Comparison of ENCODE assay signal across 21 cellular contexts in genomic region chr7:149729983-149730801, GRCh38. TPM values are rescaled to one million over a fixed set of nuclear protein-coding genes. Genes with fewer than 3 reads are reported as not detected.
DNase-seq lines count a peak whose midpoint lies in the region; ATAC-seq, FAIRE-seq and TF ChIP-seq lines count a peak whose summit lies in the region.
"Had no signal": no experiment of that assay in that cellular context is flagged by ENCODE, and none has a peak within 500 bp of the region (broad histone marks: within the 10 kb centered on the region; RNA-seq: fewer than 3 reads in every experiment).

No MANE protein-coding gene starts in this region.

- H3K36me3 ChIP-seq in bronchial epithelial cell (ENCODE audit: control insufficient read depth, insufficient read depth, low read length): peaks cover 30% of the 10 kb centered on the region

- no peaks in the 10 kb centered on the region for H3K36me3 Mint-ChIP-seq in natural killer cell treated with Interleukin-12 subunit alpha and Interleukin-12 subunit beta and Interleukin-15 and Interleukin-18, amount 100 ng/mL, for 72 hours
- H3K36me3 Mint-ChIP-seq in T-helper 2 cell treated with Interferon-gamma antibody and Interleukin-4, amounts not matched to agents 5 μg/mL and 100 μg/mL, for 36 hours (ENCODE audit: low read depth): no peaks in the 10 kb centered on the region

- no peak for DNase-seq in GM13977 (ENCODE audit: low spot score)
- DNase-seq in bronchial epithelial cell (ENCODE audit: low read depth): no peak
- peak; percentile 62 to 89 (median 84) for DNase-seq in right cardiac atrium
- peak; percentile 69 for DNase-seq in sciatic nerve (ENCODE audit: low spot score)
- DNase-seq in foreskin fibroblast: no peak
- DNase-seq in natural killer cell treated with Interleukin-12 subunit alpha and Interleukin-12 subunit beta and Interleukin-15 and Interleukin-18, amount 100 ng/mL, for 72 hours (ENCODE audit: low spot score): no peak
- no peak for DNase-seq in activated CD4-positive, alpha-beta T cell treated with anti-CD3 and anti-CD28 coated beads, Interleukin-2, amount 50 U/mL, for 4 hours
- DNase-seq in T-helper 2 cell treated with Interferon-gamma antibody and Interleukin-4, amounts not matched to agents 5 μg/mL and 100 μg/mL, for 36 hours (ENCODE audit: low spot score): no peak
- DNase-seq: activated naive CD4-positive, alpha-beta T cell treated with Interleukin-2 at 50 U/mL for 16 hours; Caco-2; esophagus squamous epithelium; H7; NCI-H1417; NCI-H446 treated with DMSO at 0.1 percent for 48 hours; stimulated activated CD4-positive, alpha-beta T cell treated with anti-CD3 and anti-CD28 coated beads, Interleukin-15, amount 100 ng/mL, for 24 hours; T-helper 17 cell had no signal

- H3K4me1 ChIP-seq in right cardiac atrium (ENCODE audit: control insufficient read depth, insufficient read depth, low read length): peaks cover 4% of the 10 kb centered on the region

- no peak overlapping the region for H3K4me3 Mint-ChIP-seq in natural killer cell treated with Interleukin-12 subunit alpha and Interleukin-12 subunit beta and Interleukin-15 and Interleukin-18, amount 100 ng/mL, for 72 hours
- no peak overlapping the region for H3K4me3 Mint-ChIP-seq in T-helper 2 cell treated with Interferon-gamma antibody and Interleukin-4, amounts not matched to agents 5 μg/mL and 100 μg/mL, for 36 hours
- H3K4me3 Mint-ChIP-seq: stimulated activated naive CD8-positive, alpha-beta T cell treated with anti-CD3 and anti-CD28 coated beads, Interleukin-15, Interleukin-2, amounts not matched to agents 100 ng/mL and 50 ng/mL, for 24 hours; T-helper 17 cell had no signal

- ATAC-seq in right cardiac atrium (peak; percentile 66 to 73), sciatic nerve (peak; percentile 33)
- no peak for ATAC-seq in natural killer cell treated with Interleukin-12 subunit alpha and Interleukin-12 subunit beta and Interleukin-15 and Interleukin-18, amount 100 ng/mL, for 72 hours
- ATAC-seq: left lobe of liver, T-helper 17 cell had no signal

- peak overlapping the region; percentile 54 for H3K27ac ChIP-seq in right cardiac atrium (ENCODE audit: low read length)
- H3K27ac ChIP-seq: esophagus squamous epithelium, hepatocyte, vagina had no signal

- intact Hi-C loops in right cardiac atrium (cut with DNase I) (no loop called here), sciatic nerve (cut with DNase I) (no loop called here)

- no peaks in the 10 kb centered on the region for H3K4me1 Mint-ChIP-seq in natural killer cell treated with Interleukin-12 subunit alpha and Interleukin-12 subunit beta and Interleukin-15 and Interleukin-18, amount 100 ng/mL, for 72 hours (ENCODE audit: low read depth in 2 of 2)
- H3K4me1 Mint-ChIP-seq in T-helper 2 cell treated with Interferon-gamma antibody and Interleukin-4, amounts not matched to agents 5 μg/mL and 100 μg/mL, for 36 hours (ENCODE audit: low read depth): no peaks in the 10 kb centered on the region

- 73% methylated on average over 28 of the region's 28 CpGs for WGBS in right cardiac atrium

- peak; percentile 52 for FAIRE-seq in bronchial epithelial cell (lab: Jason Lieb, UNC)

- H3K27ac Mint-ChIP-seq in natural killer cell treated with Interleukin-12 subunit alpha and Interleukin-12 subunit beta and Interleukin-15 and Interleukin-18, amount 100 ng/mL, for 72 hours: no peak overlapping the region
- no peak overlapping the region for H3K27ac Mint-ChIP-seq in T-helper 2 cell treated with Interferon-gamma antibody and Interleukin-4, amounts not matched to agents 5 μg/mL and 100 μg/mL, for 36 hours
- H3K27ac Mint-ChIP-seq: stimulated activated naive CD8-positive, alpha-beta T cell treated with anti-CD3 and anti-CD28 coated beads, Interleukin-15, Interleukin-2, amounts not matched to agents 100 ng/mL and 50 ng/mL, for 24 hours; T-helper 17 cell had no signal

- H3K9me3 Mint-ChIP-seq in natural killer cell treated with Interleukin-12 subunit alpha and Interleukin-12 subunit beta and Interleukin-15 and Interleukin-18, amount 100 ng/mL, for 72 hours: no peaks in the 10 kb centered on the region
- no peaks in the 10 kb centered on the region for H3K9me3 Mint-ChIP-seq in T-helper 2 cell treated with Interferon-gamma antibody and Interleukin-4, amounts not matched to agents 5 μg/mL and 100 μg/mL, for 36 hours
- H3K9me3 Mint-ChIP-seq: stimulated activated naive CD8-positive, alpha-beta T cell treated with anti-CD3 and anti-CD28 coated beads, Interleukin-15, Interleukin-2, amounts not matched to agents 100 ng/mL and 50 ng/mL, for 24 hours had no signal

- no peaks in the 10 kb centered on the region for H3K27me3 Mint-ChIP-seq in natural killer cell treated with Interleukin-12 subunit alpha and Interleukin-12 subunit beta and Interleukin-15 and Interleukin-18, amount 100 ng/mL, for 72 hours
- no peaks in the 10 kb centered on the region for H3K27me3 Mint-ChIP-seq in T-helper 2 cell treated with Interferon-gamma antibody and Interleukin-4, amounts not matched to agents 5 μg/mL and 100 μg/mL, for 36 hours (ENCODE audit: low read depth)
- H3K27me3 Mint-ChIP-seq: stimulated activated naive CD8-positive, alpha-beta T cell treated with anti-CD3 and anti-CD28 coated beads, Interleukin-15, Interleukin-2, amounts not matched to agents 100 ng/mL and 50 ng/mL, for 24 hours; T-helper 17 cell had no signal

- in situ Hi-C loops in GM13977 (cut with MboI; ENCODE audit: low pct_unique_long_range_greater_than_20kb, low sequenced_read_pairs, unreplicated experiment): no loop called here

- peak; percentile 6 for TF ChIP-seq CTCF in GM13977 (IDR thresholded peaks at IDR 0.05; ENCODE audit: extremely low read depth, insufficient read depth, missing control alignments)
- no peak for TF ChIP-seq CTCF in bronchial epithelial cell (IDR thresholded peaks at IDR 0.05; ENCODE audit: insufficient read depth, low read length, severe bottlenecking)
- TF ChIP-seq CTCF in foreskin fibroblast (IDR thresholded peaks at IDR 0.05; ENCODE audit: low read depth, low read length): no peak

- H3K4me3 ChIP-seq in bronchial epithelial cell (ENCODE audit: low read depth, low read length) (no peak overlapping the region), right cardiac atrium (ENCODE audit: low read length) (no peak overlapping the region), foreskin fibroblast (ENCODE audit: low read depth in 1 of 2, low read length in 2 of 2) (no peak overlapping the region)
- H3K4me3 ChIP-seq: esophagus squamous epithelium, hepatocyte, vagina had no signal

- no peaks in the 10 kb centered on the region for H3K27me3 ChIP-seq in bronchial epithelial cell (ENCODE audit: control insufficient read depth, insufficient read depth, low read length)
- no peaks in the 10 kb centered on the region for H3K27me3 ChIP-seq in right cardiac atrium (ENCODE audit: control insufficient read depth, insufficient read depth)
- H3K27me3 ChIP-seq: esophagus squamous epithelium, hepatocyte, vagina had no signal

- no peaks in the 10 kb centered on the region for H3K9me3 ChIP-seq in right cardiac atrium (ENCODE audit: control insufficient read depth, low read length)
- H3K9me3 ChIP-seq: Caco-2, esophagus squamous epithelium, vagina had no signal

RNA-seq across cellular contexts. Expression of gene ZNF467, which starts 43.2 kb away (rescaled TPM):
- total RNA-seq in bronchial epithelial cell (0.26 and 3.5 TPM in 2 replicates), right cardiac atrium (10 to 100 TPM; 10.4 to 15.6 (median 11.6) TPM), sciatic nerve (10.1 TPM)
- 6.6 TPM for polyA plus RNA-seq in right cardiac atrium
- total RNA-seq in natural killer cell treated with Interleukin-12 subunit alpha and Interleukin-12 subunit beta and Interleukin-15 and Interleukin-18, amount 100 ng/mL, for 72 hours: under 1 TPM; 0.10 to 0.28 TPM
- total RNA-seq: LHCN-M2 had no signal

Comparison
In these comparisons a context has a peak if more than half of its experiments do, and no peak if none do; other contexts are left out.
1. DNase-seq: peak in right cardiac atrium (3 of 3) and sciatic nerve (single experiment); none in GM13977 (single experiment), bronchial epithelial cell (single experiment), foreskin fibroblast (0 of 2), natural killer cell treated with Interleukin-12 subunit alpha and Interleukin-12 subunit beta and Interleukin-15 and Interleukin-18, amount 100 ng/mL, for 72 hours (single experiment), activated CD4-positive, alpha-beta T cell treated with anti-CD3 and anti-CD28 coated beads, Interleukin-2, amount 50 U/mL, for 4 hours (0 of 2) and T-helper 2 cell treated with Interferon-gamma antibody and Interleukin-4, amounts not matched to agents 5 μg/mL and 100 μg/mL, for 36 hours (single experiment).
2. ATAC-seq: peak in right cardiac atrium (2 of 2) and sciatic nerve (single experiment); none in natural killer cell treated with Interleukin-12 subunit alpha and Interleukin-12 subunit beta and Interleukin-15 and Interleukin-18, amount 100 ng/mL, for 72 hours (0 of 2).